In genomic region chr12:3071710-3072109, GRCh38 we compare ENCODE assay signal across 14 cellular contexts. TPM values are rescaled to one million over a fixed set of nuclear protein-coding genes. Genes with fewer than 3 reads are reported as not detected.
"Had no signal": no experiment of that assay in that cellular context is flagged by ENCODE, and none has a peak within 500 bp of the region (broad histone marks: within the 10 kb centered on the region; RNA-seq: fewer than 3 reads in every experiment).

No MANE protein-coding gene starts in this region.

- DNase-seq: Kasumi-1, MM.1S, NCI-H187, NCI-H2029, NCI-H2081 treated with DMSO at 0.1 percent for 48 hours, NCI-H2171, NCI-H446, NCI-H524 treated with DMSO at 0.1 percent for 48 hours, SK-N-SH had no signal

- H3K4me2 ChIP-seq: KMS-11, SK-N-SH had no signal

- H3K9me2 ChIP-seq: SK-N-SH had no signal

- H3K4me3 ChIP-seq: K562 had no signal

- H3K9me3 ChIP-seq: SK-N-SH had no signal

- H3K9ac ChIP-seq: KMS-11, SK-N-SH had no signal

- H3K27ac Mint-ChIP-seq: IgD-negative memory B cell had no signal

- H3K27ac ChIP-seq: KMS-11, RWPE1 had no signal

- H3K4me3 Mint-ChIP-seq: IgD-negative memory B cell had no signal

- ATAC-seq: K562, Panc1 had no signal

- H3K36me3 Mint-ChIP-seq: IgD-negative memory B cell had no signal

RNA-seq across cellular contexts. Expression of gene TSPAN9, which starts 5.5 kb away (rescaled TPM):
- polyA plus RNA-seq: IgD-negative memory B cell had no signal
